Comparison of ENCODE assay signal across 10 cellular contexts in the genomic region with DNA sequence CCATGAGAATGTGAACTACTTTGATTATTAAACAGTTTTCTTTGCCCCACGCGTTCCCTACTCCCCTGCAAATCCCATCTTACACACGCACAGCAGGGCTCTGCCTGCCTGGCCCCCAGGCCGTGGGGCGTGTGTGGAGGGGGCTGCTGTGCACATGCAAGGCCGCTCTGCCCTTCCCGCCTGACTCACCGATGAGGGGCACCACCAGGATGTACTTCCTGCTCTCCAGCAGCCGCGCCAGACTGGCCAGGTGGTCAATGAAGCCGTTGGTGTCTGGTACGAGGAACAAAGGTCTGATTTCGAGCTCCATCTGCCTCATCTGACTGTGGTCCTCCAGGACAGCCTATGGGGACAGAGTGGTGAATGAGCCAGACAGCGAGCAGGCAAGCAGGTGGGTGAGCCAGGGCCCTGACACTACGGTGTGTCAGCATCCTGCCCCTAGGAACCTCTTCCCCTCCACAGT. TPM values are rescaled to one million over a fixed set of nuclear protein-coding genes. Genes with fewer than 3 reads are reported as not detected.
DNase-seq lines count a peak whose midpoint lies in the region; ATAC-seq and TF ChIP-seq lines count a peak whose summit lies in the region.
"Had no signal": no experiment of that assay in that cellular context is flagged by ENCODE, and none has a peak within 500 bp of the region (broad histone marks: within the 10 kb centered on the region; RNA-seq: fewer than 3 reads in every experiment).

No MANE protein-coding gene starts in this region.

- H3K4me1 ChIP-seq in adrenal gland (replicated peaks in 1 of 2) (peaks cover 6 to 50% of the 10 kb centered on the region in 2 donors), right lobe of liver (peaks cover 0 to 38% (median 3%) of the 10 kb centered on the region in 4 donors), vagina (peaks cover 69% of the 10 kb centered on the region)

- H3K36me3 ChIP-seq in adrenal gland (replicated peaks in 1 of 2) (peaks cover 0 to 21% of the 10 kb centered on the region in 2 donors), right lobe of liver (no peaks in the 10 kb centered on the region), vagina (peaks cover 0 to 12% of the 10 kb centered on the region in 2 donors)

- H3K27me3 Mint-ChIP-seq in natural killer cell treated with Interleukin-12 subunit alpha and Interleukin-12 subunit beta and Interleukin-15 and Interleukin-18, amount 100 ng/mL, for 72 hours = no peaks in the 10 kb centered on the region
- H3K27me3 Mint-ChIP-seq in natural killer cell (ENCODE audit: low read depth in 2 of 2) = no peaks in the 10 kb centered on the region

- no peak for TF ChIP-seq POLR2A in adrenal gland (IDR thresholded peaks at IDR 0.05)
- no peak for TF ChIP-seq POLR2A in right lobe of liver (IDR thresholded peaks at IDR 0.05)
- TF ChIP-seq POLR2A in vagina (IDR thresholded peaks at IDR 0.05) = no peak

- H3K4me1 Mint-ChIP-seq in natural killer cell treated with Interleukin-12 subunit alpha and Interleukin-12 subunit beta and Interleukin-15 and Interleukin-18, amount 100 ng/mL, for 72 hours (ENCODE audit: low read depth in 2 of 2) = peaks cover 32 to 67% of the 10 kb centered on the region in 2 donors
- peaks cover 10 to 23% of the 10 kb centered on the region in 2 donors for H3K4me1 Mint-ChIP-seq in natural killer cell

- H3K27ac Mint-ChIP-seq in natural killer cell treated with Interleukin-12 subunit alpha and Interleukin-12 subunit beta and Interleukin-15 and Interleukin-18, amount 100 ng/mL, for 72 hours = peak overlapping the region; percentile 16 to 88
- no peak overlapping the region for H3K27ac Mint-ChIP-seq in natural killer cell

- H3K4me3 Mint-ChIP-seq in natural killer cell treated with Interleukin-12 subunit alpha and Interleukin-12 subunit beta and Interleukin-15 and Interleukin-18, amount 100 ng/mL, for 72 hours = peak overlapping the region; percentile 66
- H3K4me3 Mint-ChIP-seq in natural killer cell = no peak overlapping the region

- ATAC-seq in natural killer cell treated with Interleukin-12 subunit alpha and Interleukin-12 subunit beta and Interleukin-15 and Interleukin-18, amount 100 ng/mL, for 72 hours = peak in 1 of 2 donors; percentile 24
- no peak for ATAC-seq in natural killer cell
- ATAC-seq in right lobe of liver = no peak
- no peak for ATAC-seq in GM18909 (IDR thresholded peaks at IDR 0.05; ENCODE audit: poor library complexity, unreplicated experiment)

- no peak for DNase-seq in natural killer cell treated with Interleukin-12 subunit alpha and Interleukin-12 subunit beta and Interleukin-15 and Interleukin-18, amount 100 ng/mL, for 72 hours (ENCODE audit: low spot score)
- DNase-seq in natural killer cell (no peak), adrenal gland (peak in 1 of 7 donors; percentile 62), right lobe of liver (no peak), vagina (ENCODE audit: extremely low spot score in 2 of 2) (no peak), ureter (ENCODE audit: low spot score) (no peak)
- DNase-seq in stimulated activated CD4-positive, alpha-beta T cell treated with anti-CD3 and anti-CD28 coated beads, Interleukin-4, amount 100 ng/mL, for 24 hours = no peak

- H3K4me3 ChIP-seq in adrenal gland = no peak overlapping the region
- no peak overlapping the region for H3K4me3 ChIP-seq in right lobe of liver
- no peak overlapping the region for H3K4me3 ChIP-seq in vagina
- H3K4me3 ChIP-seq: ascending aorta had no signal

- H3K9me3 Mint-ChIP-seq in natural killer cell treated with Interleukin-12 subunit alpha and Interleukin-12 subunit beta and Interleukin-15 and Interleukin-18, amount 100 ng/mL, for 72 hours = no peaks in the 10 kb centered on the region
- H3K9me3 Mint-ChIP-seq in natural killer cell = no peaks in the 10 kb centered on the region

- TF ChIP-seq CTCF in natural killer cell (IDR thresholded peaks at IDR 0.05) = no peak
- no peak for TF ChIP-seq CTCF in adrenal gland (IDR thresholded peaks at IDR 0.05)
- TF ChIP-seq CTCF in right lobe of liver (IDR thresholded peaks at IDR 0.05) = no peak
- TF ChIP-seq CTCF in vagina (IDR thresholded peaks at IDR 0.05) = no peak

- H3K9me3 ChIP-seq in adrenal gland (replicated peaks in 1 of 3) = no peaks in the 10 kb centered on the region
- H3K9me3 ChIP-seq in right lobe of liver = no peaks in the 10 kb centered on the region
- no peaks in the 10 kb centered on the region for H3K9me3 ChIP-seq in vagina
- H3K9me3 ChIP-seq: ascending aorta, neutrophil had no signal

- H3K36me3 Mint-ChIP-seq in natural killer cell treated with Interleukin-12 subunit alpha and Interleukin-12 subunit beta and Interleukin-15 and Interleukin-18, amount 100 ng/mL, for 72 hours = peaks cover 6% of the 10 kb centered on the region
- no peaks in the 10 kb centered on the region for H3K36me3 Mint-ChIP-seq in natural killer cell

- H3K27ac ChIP-seq in adrenal gland (peak overlapping the region in 4 of 5 donors; percentile 31 to 88 (median 54)), right lobe of liver (peak overlapping the region in 2 of 3 donors; percentile 21 to 71), vagina (peak overlapping the region; percentile 95)
- H3K27ac ChIP-seq: neutrophil had no signal

- intact Hi-C loops in natural killer cell (cut with micrococcal nuclease) = no loop called here
- intact Hi-C loops in adrenal gland (cut with DNase I) = no loop called here
- intact Hi-C loops in right lobe of liver (cut with DNase I) = no loop called here
- intact Hi-C loops in vagina (cut with DNase I) = no loop called here

- H3K27me3 ChIP-seq in adrenal gland (no peaks in the 10 kb centered on the region), right lobe of liver (no peaks in the 10 kb centered on the region), vagina (no peaks in the 10 kb centered on the region)
- H3K27me3 ChIP-seq: ascending aorta, neutrophil had no signal

- 66 to 80% (median 68%) methylated on average over 12 to 15 of the region's 15 CpGs for WGBS in adrenal gland, 4 donors
- 96% methylated on average over 3 of the region's 15 CpGs for WGBS in right lobe of liver (ENCODE audit: insufficient coverage, low coverage, low lambda C conversion rate, missing lambda C conversion rate)

RNA-seq across cellular contexts. Expression of gene HIC1, which starts 13.7 kb away (rescaled TPM):
- total RNA-seq in natural killer cell treated with Interleukin-12 subunit alpha and Interleukin-12 subunit beta and Interleukin-15 and Interleukin-18, amount 100 ng/mL, for 72 hours = 10 to 100 TPM; 24.8 to 56.7 TPM
- total RNA-seq in natural killer cell (10 to 100 TPM; 19.2 to 26.4 (median 20.7) TPM), adrenal gland (10 to 100 TPM in 7 of 8 donors, 1 to 10 TPM in 1; 9.8 to 61.8 (median 31.5) TPM), right lobe of liver (10 to 100 TPM in 2 of 6 experiments, 1 to 10 TPM in 4; 4.7 to 14.8 (median 6.1) TPM), vagina (33.1 TPM), ureter (14.9 TPM)
- polyA plus RNA-seq in adrenal gland = 10 to 100 TPM in 1 of 3 donors, 1 to 10 TPM in 1, under 1 TPM in 1; 0.92 to 16.7 (median 7.7) TPM

RNA-seq across cellular contexts. Expression of gene OVCA2, which starts 26.8 kb away (rescaled TPM):
- 10 to 100 TPM; 35.5 to 49.8 TPM for total RNA-seq in natural killer cell treated with Interleukin-12 subunit alpha and Interleukin-12 subunit beta and Interleukin-15 and Interleukin-18, amount 100 ng/mL, for 72 hours
- total RNA-seq in natural killer cell (10 to 100 TPM; 27.9 to 33.8 (median 28.5) TPM), adrenal gland (10 to 100 TPM; 37.2 to 75.9 (median 55.6) TPM), right lobe of liver (10 to 100 TPM; 10.3 to 36.2 (median 14.8) TPM), vagina (24.3 TPM), ureter (39.5 TPM)
- 100 to 1,000 TPM in 2 of 3 donors, 10 to 100 TPM in 1; 57.5 to 155 (median 102) TPM for polyA plus RNA-seq in adrenal gland

RNA-seq across cellular contexts. Expression of gene DPH1, which starts 38.7 kb away (rescaled TPM):
- total RNA-seq in natural killer cell treated with Interleukin-12 subunit alpha and Interleukin-12 subunit beta and Interleukin-15 and Interleukin-18, amount 100 ng/mL, for 72 hours = 10 to 100 TPM; 32.5 to 34.7 TPM
- total RNA-seq in natural killer cell (10 to 100 TPM; 60.2 to 65.2 (median 63.2) TPM), adrenal gland (10 to 100 TPM; 37.7 to 65.3 (median 57.7) TPM), right lobe of liver (10 to 100 TPM; 20.0 to 41.1 (median 25.4) TPM), vagina (43.0 TPM), ureter (68.8 TPM)
- 100 to 1,000 TPM in 1 of 3 donors, 10 to 100 TPM in 2; 34.3 to 100 (median 69.7) TPM for polyA plus RNA-seq in adrenal gland

RNA-seq across cellular contexts. Expression of gene RTN4RL1, which starts 43.5 kb away (rescaled TPM):
- total RNA-seq in natural killer cell treated with Interleukin-12 subunit alpha and Interleukin-12 subunit beta and Interleukin-15 and Interleukin-18, amount 100 ng/mL, for 72 hours = not detected
- total RNA-seq in natural killer cell (under 1 TPM in 2 of 3 donors, not detected in 1; 0.15 to 0.23 TPM), adrenal gland (1 to 10 TPM; 5.1 to 9.4 (median 8.0) TPM), right lobe of liver (1 to 10 TPM in 5 of 6 experiments, under 1 TPM in 1; 0.54 to 2.6 (median 1.4) TPM), vagina (3.7 TPM), ureter (6.7 TPM)
- polyA plus RNA-seq in adrenal gland = 1 to 10 TPM; 1.8 to 2.4 (median 1.9) TPM

Comparison
In these comparisons a context has a peak if more than half of its experiments do, and no peak if none do; other contexts are left out.
1. H3K27ac Mint-ChIP-seq: peak in natural killer cell treated with Interleukin-12 subunit alpha and Interleukin-12 subunit beta and Interleukin-15 and Interleukin-18, amount 100 ng/mL, for 72 hours (2 of 2); none in natural killer cell (0 of 2).
2. Peak in every context shown above with its lines, with median percentiles within 50 percentile points of each other: H3K27ac ChIP-seq.